Comparison of ENCODE assay signal across 1 cellular context in the genomic region with DNA sequence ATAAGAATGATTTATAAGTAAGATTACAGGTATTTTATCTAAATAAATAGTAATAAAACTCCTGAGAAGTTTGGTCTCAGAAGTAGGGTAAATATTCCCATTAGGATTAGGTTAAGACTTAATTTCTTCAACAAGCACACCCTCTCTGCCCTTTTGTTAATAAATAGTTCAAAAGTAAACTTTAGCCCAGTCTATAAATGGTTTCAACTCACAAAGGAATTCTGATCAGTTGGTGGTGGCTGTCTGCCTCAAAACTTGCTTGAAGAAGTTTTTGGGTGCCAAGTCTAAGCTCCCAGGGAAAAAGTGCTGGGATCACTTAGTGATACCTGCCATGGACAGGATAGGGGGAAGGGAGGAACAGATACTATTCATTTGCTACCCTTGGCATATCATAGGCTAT.
TF ChIP-seq lines count a peak whose summit lies in the region.

No MANE protein-coding gene starts in this region.

TF ChIP-seq in HepG2, 621 proteins besides CTCF, POLR2A, EP300 and RAD21 (continued from another document):
- TF ChIP-seq ZSCAN30 (CRISPR knock-in tag; IDR thresholded peaks at IDR 0.05): no peak
- TF ChIP-seq, protein P1, sequence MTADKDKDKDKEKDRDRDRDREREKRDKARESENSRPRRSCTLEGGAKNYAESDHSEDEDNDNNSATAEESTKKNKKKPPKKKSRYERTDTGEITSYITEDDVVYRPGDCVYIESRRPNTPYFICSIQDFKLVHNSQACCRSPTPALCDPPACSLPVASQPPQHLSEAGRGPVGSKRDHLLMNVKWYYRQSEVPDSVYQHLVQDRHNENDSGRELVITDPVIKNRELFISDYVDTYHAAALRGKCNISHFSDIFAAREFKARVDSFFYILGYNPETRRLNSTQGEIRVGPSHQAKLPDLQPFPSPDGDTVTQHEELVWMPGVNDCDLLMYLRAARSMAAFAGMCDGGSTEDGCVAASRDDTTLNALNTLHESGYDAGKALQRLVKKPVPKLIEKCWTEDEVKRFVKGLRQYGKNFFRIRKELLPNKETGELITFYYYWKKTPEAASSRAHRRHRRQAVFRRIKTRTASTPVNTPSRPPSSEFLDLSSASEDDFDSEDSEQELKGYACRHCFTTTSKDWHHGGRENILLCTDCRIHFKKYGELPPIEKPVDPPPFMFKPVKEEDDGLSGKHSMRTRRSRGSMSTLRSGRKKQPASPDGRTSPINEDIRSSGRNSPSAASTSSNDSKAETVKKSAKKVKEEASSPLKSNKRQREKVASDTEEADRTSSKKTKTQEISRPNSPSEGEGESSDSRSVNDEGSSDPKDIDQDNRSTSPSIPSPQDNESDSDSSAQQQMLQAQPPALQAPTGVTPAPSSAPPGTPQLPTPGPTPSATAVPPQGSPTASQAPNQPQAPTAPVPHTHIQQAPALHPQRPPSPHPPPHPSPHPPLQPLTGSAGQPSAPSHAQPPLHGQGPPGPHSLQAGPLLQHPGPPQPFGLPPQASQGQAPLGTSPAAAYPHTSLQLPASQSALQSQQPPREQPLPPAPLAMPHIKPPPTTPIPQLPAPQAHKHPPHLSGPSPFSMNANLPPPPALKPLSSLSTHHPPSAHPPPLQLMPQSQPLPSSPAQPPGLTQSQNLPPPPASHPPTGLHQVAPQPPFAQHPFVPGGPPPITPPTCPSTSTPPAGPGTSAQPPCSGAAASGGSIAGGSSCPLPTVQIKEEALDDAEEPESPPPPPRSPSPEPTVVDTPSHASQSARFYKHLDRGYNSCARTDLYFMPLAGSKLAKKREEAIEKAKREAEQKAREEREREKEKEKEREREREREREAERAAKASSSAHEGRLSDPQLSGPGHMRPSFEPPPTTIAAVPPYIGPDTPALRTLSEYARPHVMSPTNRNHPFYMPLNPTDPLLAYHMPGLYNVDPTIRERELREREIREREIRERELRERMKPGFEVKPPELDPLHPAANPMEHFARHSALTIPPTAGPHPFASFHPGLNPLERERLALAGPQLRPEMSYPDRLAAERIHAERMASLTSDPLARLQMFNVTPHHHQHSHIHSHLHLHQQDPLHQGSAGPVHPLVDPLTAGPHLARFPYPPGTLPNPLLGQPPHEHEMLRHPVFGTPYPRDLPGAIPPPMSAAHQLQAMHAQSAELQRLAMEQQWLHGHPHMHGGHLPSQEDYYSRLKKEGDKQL (CRISPR knock-in tag; IDR thresholded peaks at IDR 0.05; ENCODE audit: low read depth): 0 out of 2 replicates have a peak, but pooled peaks have one; percentile 25
- TF ChIP-seq, protein P2, sequence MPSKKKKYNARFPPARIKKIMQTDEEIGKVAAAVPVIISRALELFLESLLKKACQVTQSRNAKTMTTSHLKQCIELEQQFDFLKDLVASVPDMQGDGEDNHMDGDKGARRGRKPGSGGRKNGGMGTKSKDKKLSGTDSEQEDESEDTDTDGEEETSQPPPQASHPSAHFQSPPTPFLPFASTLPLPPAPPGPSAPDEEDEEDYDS (CRISPR knock-in tag; IDR thresholded peaks at IDR 0.05): peak; percentile 47; the same call in 1 of the 2 replicates
- TF ChIP-seq NR2F2 (IDR thresholded peaks at IDR 0.05; ENCODE audit: borderline replicate concordance, low read depth): 0 out of 2 replicates have a peak, but pooled peaks have one; percentile 65
- TF ChIP-seq BRD4 (CRISPR knock-in tag; IDR thresholded peaks at IDR 0.05): no peak
- TF ChIP-seq NR2F6 (IDR thresholded peaks at IDR 0.05): peak; percentile 49
- TF ChIP-seq NR2F6 (CRISPR knock-in tag; IDR thresholded peaks at IDR 0.05): no peak
- TF ChIP-seq, protein P3, sequence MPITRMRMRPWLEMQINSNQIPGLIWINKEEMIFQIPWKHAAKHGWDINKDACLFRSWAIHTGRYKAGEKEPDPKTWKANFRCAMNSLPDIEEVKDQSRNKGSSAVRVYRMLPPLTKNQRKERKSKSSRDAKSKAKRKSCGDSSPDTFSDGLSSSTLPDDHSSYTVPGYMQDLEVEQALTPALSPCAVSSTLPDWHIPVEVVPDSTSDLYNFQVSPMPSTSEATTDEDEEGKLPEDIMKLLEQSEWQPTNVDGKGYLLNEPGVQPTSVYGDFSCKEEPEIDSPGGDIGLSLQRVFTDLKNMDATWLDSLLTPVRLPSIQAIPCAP (CRISPR knock-in tag; IDR thresholded peaks at IDR 0.05; ENCODE audit: low read depth): no peak
- TF ChIP-seq PLRG1 (conservative IDR thresholded peaks at IDR 0.05): no peak
- TF ChIP-seq, protein P4, sequence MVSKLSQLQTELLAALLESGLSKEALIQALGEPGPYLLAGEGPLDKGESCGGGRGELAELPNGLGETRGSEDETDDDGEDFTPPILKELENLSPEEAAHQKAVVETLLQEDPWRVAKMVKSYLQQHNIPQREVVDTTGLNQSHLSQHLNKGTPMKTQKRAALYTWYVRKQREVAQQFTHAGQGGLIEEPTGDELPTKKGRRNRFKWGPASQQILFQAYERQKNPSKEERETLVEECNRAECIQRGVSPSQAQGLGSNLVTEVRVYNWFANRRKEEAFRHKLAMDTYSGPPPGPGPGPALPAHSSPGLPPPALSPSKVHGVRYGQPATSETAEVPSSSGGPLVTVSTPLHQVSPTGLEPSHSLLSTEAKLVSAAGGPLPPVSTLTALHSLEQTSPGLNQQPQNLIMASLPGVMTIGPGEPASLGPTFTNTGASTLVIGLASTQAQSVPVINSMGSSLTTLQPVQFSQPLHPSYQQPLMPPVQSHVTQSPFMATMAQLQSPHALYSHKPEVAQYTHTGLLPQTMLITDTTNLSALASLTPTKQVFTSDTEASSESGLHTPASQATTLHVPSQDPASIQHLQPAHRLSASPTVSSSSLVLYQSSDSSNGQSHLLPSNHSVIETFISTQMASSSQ (IDR thresholded peaks at IDR 0.05; ENCODE audit: low read depth): peak; percentile 21; the same call in 1 of the 2 replicates
- TF ChIP-seq, protein P4 (CRISPR knock-in tag; IDR thresholded peaks at IDR 0.05; ENCODE audit: borderline replicate concordance): no peak
- TF ChIP-seq SSRP1 (CRISPR knock-in tag; IDR thresholded peaks at IDR 0.05): no peak
- no peak for TF ChIP-seq MATR3 (CRISPR knock-in tag; IDR thresholded peaks at IDR 0.05)
- no peak; the same call in 1 of the 2 replicates for TF ChIP-seq PPARG (CRISPR knock-in tag; conservative IDR thresholded peaks at IDR 0.05)
- TF ChIP-seq NFYB (CRISPR knock-in tag; IDR thresholded peaks at IDR 0.05): no peak
- TF ChIP-seq SOX13 (IDR thresholded peaks at IDR 0.05): no peak
- peak in 1 of 2 experiments; percentile 63; a peak in 2 of 4 replicates for TF ChIP-seq SOX13 (CRISPR knock-in tag; conservative IDR thresholded peaks at IDR 0.05 in 1 of 2, IDR thresholded peaks at IDR 0.05 in 1 of 2)
- no peak for TF ChIP-seq FOXA1 (IDR thresholded peaks at IDR 0.05)
- no peak for TF ChIP-seq FOXA1 (CRISPR knock-in tag; IDR thresholded peaks at IDR 0.05)
- TF ChIP-seq HIVEP1 (CRISPR knock-in tag; IDR thresholded peaks at IDR 0.05): no peak
- no peak for TF ChIP-seq POLR2G (IDR thresholded peaks at IDR 0.05; ENCODE audit: low read depth, low read length)
- TF ChIP-seq NAIF1 (CRISPR knock-in tag; IDR thresholded peaks at IDR 0.05; ENCODE audit: borderline replicate concordance): no peak
- TF ChIP-seq SIX1 (CRISPR knock-in tag; IDR thresholded peaks at IDR 0.05; ENCODE audit: borderline replicate concordance): 0 out of 2 replicates have a peak, but pooled peaks have one; percentile 27
- TF ChIP-seq ZNF333 (CRISPR knock-in tag; IDR thresholded peaks at IDR 0.05; ENCODE audit: borderline replicate concordance): no peak
- no peak for TF ChIP-seq HNRNPK (IDR thresholded peaks at IDR 0.05; ENCODE audit: low read depth, low read length, poor library complexity, severe bottlenecking)
- TF ChIP-seq ZNF678 (CRISPR knock-in tag; IDR thresholded peaks at IDR 0.05): no peak
- no peak for TF ChIP-seq JUN (CRISPR knock-in tag; IDR thresholded peaks at IDR 0.05)
- TF ChIP-seq, protein P5, sequence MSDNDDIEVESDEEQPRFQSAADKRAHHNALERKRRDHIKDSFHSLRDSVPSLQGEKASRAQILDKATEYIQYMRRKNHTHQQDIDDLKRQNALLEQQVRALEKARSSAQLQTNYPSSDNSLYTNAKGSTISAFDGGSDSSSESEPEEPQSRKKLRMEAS (IDR thresholded peaks at IDR 0.05): no peak
- TF ChIP-seq MLLT10 (CRISPR knock-in tag; IDR thresholded peaks at IDR 0.05): no peak
- TF ChIP-seq, protein P6, sequence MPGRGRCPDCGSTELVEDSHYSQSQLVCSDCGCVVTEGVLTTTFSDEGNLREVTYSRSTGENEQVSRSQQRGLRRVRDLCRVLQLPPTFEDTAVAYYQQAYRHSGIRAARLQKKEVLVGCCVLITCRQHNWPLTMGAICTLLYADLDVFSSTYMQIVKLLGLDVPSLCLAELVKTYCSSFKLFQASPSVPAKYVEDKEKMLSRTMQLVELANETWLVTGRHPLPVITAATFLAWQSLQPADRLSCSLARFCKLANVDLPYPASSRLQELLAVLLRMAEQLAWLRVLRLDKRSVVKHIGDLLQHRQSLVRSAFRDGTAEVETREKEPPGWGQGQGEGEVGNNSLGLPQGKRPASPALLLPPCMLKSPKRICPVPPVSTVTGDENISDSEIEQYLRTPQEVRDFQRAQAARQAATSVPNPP (CRISPR knock-in tag; IDR thresholded peaks at IDR 0.05): no peak
